ENCODE assay signal across 2 cellular contexts in the genomic region with DNA sequence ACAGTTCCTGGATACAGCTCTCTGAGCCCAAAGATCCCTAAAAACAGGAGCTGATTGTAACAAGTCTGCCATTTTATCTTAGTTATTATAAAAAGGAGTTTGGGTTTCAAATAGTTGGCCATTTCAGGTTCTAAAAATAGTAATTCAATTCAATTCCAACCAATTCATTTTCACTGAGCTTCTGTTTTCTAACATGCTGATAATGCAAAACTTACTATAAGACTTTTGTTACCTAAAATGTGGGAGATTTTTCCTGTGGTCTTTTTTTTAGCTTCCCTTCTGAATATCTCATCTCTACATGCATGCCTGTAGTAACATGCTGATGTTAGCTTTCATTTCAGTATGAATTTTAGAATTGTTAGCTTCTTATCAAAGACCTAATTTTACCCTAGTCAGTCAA.
TF ChIP-seq lines count a peak whose summit lies in the region.

No MANE protein-coding gene starts in this region.

TF ChIP-seq in IMR-90, 13 proteins besides CTCF, POLR2A, EP300 and RAD21:
- TF ChIP-seq RCOR1 (IDR thresholded peaks at IDR 0.05; ENCODE audit: insufficient replicate concordance, low read length) (no peak), MAFK (IDR thresholded peaks at IDR 0.05; ENCODE audit: low read depth, low read length) (peak; percentile 50; the same call in 1 of the 2 replicates)

TF ChIP-seq in GM12878, 131 proteins besides CTCF, POLR2A, EP300 and RAD21:
- TF ChIP-seq, protein P1, sequence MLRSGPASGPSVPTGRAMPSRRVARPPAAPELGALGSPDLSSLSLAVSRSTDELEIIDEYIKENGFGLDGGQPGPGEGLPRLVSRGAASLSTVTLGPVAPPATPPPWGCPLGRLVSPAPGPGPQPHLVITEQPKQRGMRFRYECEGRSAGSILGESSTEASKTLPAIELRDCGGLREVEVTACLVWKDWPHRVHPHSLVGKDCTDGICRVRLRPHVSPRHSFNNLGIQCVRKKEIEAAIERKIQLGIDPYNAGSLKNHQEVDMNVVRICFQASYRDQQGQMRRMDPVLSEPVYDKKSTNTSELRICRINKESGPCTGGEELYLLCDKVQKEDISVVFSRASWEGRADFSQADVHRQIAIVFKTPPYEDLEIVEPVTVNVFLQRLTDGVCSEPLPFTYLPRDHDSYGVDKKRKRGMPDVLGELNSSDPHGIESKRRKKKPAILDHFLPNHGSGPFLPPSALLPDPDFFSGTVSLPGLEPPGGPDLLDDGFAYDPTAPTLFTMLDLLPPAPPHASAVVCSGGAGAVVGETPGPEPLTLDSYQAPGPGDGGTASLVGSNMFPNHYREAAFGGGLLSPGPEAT (IDR thresholded peaks at IDR 0.05; ENCODE audit: low read depth) = no peak
- no peak for TF ChIP-seq RBBP5 (conservative IDR thresholded peaks at IDR 0.05)
- no peak for TF ChIP-seq CHD4 (IDR thresholded peaks at IDR 0.05)
- TF ChIP-seq LARP7 (IDR thresholded peaks at IDR 0.05) = no peak
- TF ChIP-seq SRF (IDR thresholded peaks at IDR 0.05; ENCODE audit: low read depth in 2 of 2, low read length in 2 of 2) = no peak
- no peak for TF ChIP-seq CBFB (IDR thresholded peaks at IDR 0.05; ENCODE audit: low read depth)
- TF ChIP-seq JUND (IDR thresholded peaks at IDR 0.05; ENCODE audit: low read depth, low read length) = no peak
- no peak for TF ChIP-seq ATF7 (IDR thresholded peaks at IDR 0.05; ENCODE audit: low read depth)
- TF ChIP-seq, protein P2, sequence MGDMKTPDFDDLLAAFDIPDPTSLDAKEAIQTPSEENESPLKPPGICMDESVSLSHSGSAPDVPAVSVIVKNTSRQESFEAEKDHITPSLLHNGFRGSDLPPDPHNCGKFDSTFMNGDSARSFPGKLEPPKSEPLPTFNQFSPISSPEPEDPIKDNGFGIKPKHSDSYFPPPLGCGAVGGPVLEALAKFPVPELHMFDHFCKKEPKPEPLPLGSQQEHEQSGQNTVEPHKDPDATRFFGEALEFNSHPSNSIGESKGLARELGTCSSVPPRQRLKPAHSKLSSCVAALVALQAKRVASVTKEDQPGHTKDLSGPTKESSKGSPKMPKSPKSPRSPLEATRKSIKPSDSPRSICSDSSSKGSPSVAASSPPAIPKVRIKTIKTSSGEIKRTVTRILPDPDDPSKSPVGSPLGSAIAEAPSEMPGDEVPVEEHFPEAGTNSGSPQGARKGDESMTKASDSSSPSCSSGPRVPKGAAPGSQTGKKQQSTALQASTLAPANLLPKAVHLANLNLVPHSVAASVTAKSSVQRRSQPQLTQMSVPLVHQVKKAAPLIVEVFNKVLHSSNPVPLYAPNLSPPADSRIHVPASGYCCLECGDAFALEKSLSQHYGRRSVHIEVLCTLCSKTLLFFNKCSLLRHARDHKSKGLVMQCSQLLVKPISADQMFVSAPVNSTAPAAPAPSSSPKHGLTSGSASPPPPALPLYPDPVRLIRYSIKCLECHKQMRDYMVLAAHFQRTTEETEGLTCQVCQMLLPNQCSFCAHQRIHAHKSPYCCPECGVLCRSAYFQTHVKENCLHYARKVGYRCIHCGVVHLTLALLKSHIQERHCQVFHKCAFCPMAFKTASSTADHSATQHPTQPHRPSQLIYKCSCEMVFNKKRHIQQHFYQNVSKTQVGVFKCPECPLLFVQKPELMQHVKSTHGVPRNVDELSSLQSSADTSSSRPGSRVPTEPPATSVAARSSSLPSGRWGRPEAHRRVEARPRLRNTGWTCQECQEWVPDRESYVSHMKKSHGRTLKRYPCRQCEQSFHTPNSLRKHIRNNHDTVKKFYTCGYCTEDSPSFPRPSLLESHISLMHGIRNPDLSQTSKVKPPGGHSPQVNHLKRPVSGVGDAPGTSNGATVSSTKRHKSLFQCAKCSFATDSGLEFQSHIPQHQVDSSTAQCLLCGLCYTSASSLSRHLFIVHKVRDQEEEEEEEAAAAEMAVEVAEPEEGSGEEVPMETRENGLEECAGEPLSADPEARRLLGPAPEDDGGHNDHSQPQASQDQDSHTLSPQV (IDR thresholded peaks at IDR 0.05) = no peak
- TF ChIP-seq, protein P3, sequence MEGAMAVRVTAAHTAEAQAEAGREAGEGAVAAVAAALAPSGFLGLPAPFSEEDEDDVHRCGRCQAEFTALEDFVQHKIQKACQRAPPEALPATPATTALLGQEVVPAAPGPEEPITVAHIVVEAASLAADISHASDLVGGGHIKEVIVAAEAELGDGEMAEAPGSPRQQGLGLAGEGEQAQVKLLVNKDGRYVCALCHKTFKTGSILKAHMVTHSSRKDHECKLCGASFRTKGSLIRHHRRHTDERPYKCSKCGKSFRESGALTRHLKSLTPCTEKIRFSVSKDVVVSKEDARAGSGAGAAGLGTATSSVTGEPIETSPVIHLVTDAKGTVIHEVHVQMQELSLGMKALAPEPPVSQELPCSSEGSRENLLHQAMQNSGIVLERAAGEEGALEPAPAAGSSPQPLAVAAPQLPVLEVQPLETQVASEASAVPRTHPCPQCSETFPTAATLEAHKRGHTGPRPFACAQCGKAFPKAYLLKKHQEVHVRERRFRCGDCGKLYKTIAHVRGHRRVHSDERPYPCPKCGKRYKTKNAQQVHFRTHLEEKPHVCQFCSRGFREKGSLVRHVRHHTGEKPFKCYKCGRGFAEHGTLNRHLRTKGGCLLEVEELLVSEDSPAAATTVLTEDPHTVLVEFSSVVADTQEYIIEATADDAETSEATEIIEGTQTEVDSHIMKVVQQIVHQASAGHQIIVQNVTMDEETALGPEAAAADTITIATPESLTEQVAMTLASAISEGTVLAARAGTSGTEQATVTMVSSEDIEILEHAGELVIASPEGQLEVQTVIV (IDR thresholded peaks at IDR 0.05; ENCODE audit: borderline replicate concordance, partially characterized antibody) = no peak
- TF ChIP-seq, protein P4, sequence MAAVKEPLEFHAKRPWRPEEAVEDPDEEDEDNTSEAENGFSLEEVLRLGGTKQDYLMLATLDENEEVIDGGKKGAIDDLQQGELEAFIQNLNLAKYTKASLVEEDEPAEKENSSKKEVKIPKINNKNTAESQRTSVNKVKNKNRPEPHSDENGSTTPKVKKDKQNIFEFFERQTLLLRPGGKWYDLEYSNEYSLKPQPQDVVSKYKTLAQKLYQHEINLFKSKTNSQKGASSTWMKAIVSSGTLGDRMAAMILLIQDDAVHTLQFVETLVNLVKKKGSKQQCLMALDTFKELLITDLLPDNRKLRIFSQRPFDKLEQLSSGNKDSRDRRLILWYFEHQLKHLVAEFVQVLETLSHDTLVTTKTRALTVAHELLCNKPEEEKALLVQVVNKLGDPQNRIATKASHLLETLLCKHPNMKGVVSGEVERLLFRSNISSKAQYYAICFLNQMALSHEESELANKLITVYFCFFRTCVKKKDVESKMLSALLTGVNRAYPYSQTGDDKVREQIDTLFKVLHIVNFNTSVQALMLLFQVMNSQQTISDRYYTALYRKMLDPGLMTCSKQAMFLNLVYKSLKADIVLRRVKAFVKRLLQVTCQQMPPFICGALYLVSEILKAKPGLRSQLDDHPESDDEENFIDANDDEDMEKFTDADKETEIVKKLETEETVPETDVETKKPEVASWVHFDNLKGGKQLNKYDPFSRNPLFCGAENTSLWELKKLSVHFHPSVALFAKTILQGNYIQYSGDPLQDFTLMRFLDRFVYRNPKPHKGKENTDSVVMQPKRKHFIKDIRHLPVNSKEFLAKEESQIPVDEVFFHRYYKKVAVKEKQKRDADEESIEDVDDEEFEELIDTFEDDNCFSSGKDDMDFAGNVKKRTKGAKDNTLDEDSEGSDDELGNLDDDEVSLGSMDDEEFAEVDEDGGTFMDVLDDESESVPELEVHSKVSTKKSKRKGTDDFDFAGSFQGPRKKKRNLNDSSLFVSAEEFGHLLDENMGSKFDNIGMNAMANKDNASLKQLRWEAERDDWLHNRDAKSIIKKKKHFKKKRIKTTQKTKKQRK (IDR thresholded peaks at IDR 0.05; ENCODE audit: low read depth, low read length) = no peak
- TF ChIP-seq, protein P5, sequence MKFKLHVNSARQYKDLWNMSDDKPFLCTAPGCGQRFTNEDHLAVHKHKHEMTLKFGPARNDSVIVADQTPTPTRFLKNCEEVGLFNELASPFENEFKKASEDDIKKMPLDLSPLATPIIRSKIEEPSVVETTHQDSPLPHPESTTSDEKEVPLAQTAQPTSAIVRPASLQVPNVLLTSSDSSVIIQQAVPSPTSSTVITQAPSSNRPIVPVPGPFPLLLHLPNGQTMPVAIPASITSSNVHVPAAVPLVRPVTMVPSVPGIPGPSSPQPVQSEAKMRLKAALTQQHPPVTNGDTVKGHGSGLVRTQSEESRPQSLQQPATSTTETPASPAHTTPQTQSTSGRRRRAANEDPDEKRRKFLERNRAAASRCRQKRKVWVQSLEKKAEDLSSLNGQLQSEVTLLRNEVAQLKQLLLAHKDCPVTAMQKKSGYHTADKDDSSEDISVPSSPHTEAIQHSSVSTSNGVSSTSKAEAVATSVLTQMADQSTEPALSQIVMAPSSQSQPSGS (IDR thresholded peaks at IDR 0.05; ENCODE audit: low read length) = no peak
- TF ChIP-seq, protein P6, sequence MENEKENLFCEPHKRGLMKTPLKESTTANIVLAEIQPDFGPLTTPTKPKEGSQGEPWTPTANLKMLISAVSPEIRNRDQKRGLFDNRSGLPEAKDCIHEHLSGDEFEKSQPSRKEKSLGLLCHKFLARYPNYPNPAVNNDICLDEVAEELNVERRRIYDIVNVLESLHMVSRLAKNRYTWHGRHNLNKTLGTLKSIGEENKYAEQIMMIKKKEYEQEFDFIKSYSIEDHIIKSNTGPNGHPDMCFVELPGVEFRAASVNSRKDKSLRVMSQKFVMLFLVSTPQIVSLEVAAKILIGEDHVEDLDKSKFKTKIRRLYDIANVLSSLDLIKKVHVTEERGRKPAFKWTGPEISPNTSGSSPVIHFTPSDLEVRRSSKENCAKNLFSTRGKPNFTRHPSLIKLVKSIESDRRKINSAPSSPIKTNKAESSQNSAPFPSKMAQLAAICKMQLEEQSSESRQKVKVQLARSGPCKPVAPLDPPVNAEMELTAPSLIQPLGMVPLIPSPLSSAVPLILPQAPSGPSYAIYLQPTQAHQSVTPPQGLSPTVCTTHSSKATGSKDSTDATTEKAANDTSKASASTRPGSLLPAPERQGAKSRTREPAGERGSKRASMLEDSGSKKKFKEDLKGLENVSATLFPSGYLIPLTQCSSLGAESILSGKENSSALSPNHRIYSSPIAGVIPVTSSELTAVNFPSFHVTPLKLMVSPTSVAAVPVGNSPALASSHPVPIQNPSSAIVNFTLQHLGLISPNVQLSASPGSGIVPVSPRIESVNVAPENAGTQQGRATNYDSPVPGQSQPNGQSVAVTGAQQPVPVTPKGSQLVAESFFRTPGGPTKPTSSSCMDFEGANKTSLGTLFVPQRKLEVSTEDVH (IDR thresholded peaks at IDR 0.05; ENCODE audit: low read depth, partially characterized antibody) = no peak
- TF ChIP-seq, protein P7, sequence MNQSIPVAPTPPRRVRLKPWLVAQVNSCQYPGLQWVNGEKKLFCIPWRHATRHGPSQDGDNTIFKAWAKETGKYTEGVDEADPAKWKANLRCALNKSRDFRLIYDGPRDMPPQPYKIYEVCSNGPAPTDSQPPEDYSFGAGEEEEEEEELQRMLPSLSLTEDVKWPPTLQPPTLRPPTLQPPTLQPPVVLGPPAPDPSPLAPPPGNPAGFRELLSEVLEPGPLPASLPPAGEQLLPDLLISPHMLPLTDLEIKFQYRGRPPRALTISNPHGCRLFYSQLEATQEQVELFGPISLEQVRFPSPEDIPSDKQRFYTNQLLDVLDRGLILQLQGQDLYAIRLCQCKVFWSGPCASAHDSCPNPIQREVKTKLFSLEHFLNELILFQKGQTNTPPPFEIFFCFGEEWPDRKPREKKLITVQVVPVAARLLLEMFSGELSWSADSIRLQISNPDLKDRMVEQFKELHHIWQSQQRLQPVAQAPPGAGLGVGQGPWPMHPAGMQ (IDR thresholded peaks at IDR 0.05; ENCODE audit: borderline replicate concordance) = no peak
- no peak for TF ChIP-seq BRCA1 (IDR thresholded peaks at IDR 0.05; ENCODE audit: low read depth, low read length)
- no peak for TF ChIP-seq TARDBP (IDR thresholded peaks at IDR 0.05; ENCODE audit: borderline replicate concordance)
- no peak for TF ChIP-seq RELA (IDR thresholded peaks at IDR 0.05; ENCODE audit: borderline replicate concordance, partially characterized antibody)
